Comparison of ENCODE assay signal across 8 cellular contexts in the genomic region with DNA sequence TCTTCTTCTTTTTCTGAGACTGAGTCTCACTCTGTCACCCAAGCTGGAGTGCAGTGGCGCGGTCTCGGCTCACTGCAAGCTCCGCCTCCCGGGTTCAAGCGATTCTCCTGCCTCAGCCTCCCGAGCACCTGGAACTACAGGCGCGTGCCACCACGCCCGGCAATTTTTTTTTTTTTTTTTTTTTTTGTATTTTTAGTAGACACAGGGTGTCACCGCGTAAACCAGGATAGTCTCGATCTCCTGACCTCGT. TPM values are rescaled to one million over a fixed set of nuclear protein-coding genes. Genes with fewer than 3 reads are reported as not detected.
DNase-seq lines count a peak whose midpoint lies in the region; ATAC-seq and TF ChIP-seq lines count a peak whose summit lies in the region.
"Not testable (repeated sequence)": the region's sequence is repeated elsewhere in the genome, so short reads cannot be mapped to it uniquely, and the experiment has no call there.

Gene ZNF165 (plus strand): TSS at position 188 of the 250 bp plus-strand sequence. CDS start 4,913 bp downstream, outside the sequence.

- ATAC-seq in GM21529 (IDR thresholded peaks at IDR 0.05; ENCODE audit: unreplicated experiment), result peak; percentile 17

- peaks cover 9 to 22% (median 14%) of the 10 kb centered on the region in 4 donors for H3K4me1 Mint-ChIP-seq in CD4-positive, alpha-beta memory T cell
- H3K4me1 Mint-ChIP-seq in stimulated activated naive CD8-positive, alpha-beta T cell treated with anti-CD3 and anti-CD28 coated beads, Interleukin-15, Interleukin-2, amounts not matched to agents 100 ng/mL and 50 ng/mL, for 24 hours (ENCODE audit: low read depth), result peaks cover 34% of the 10 kb centered on the region

- not testable (repeated sequence) for TF ChIP-seq POLR2A in breast epithelium (IDR thresholded peaks at IDR 0.05)

- not testable (repeated sequence) for TF ChIP-seq CTCF in WERI-Rb-1 (IDR thresholded peaks at IDR 0.05; ENCODE audit: low read depth, low read length); cardiac muscle cell (IDR thresholded peaks at IDR 0.05; ENCODE audit: low read depth, low read length)
- peak in 1 of 3 donors; percentile 3 for TF ChIP-seq CTCF in breast epithelium (IDR thresholded peaks at IDR 0.05)

- H3K9me3 ChIP-seq in CD4-positive, alpha-beta memory T cell (ENCODE audit: control insufficient read depth in 1 of 2, low read length in 2 of 2); HUES48 (ENCODE audit: control insufficient read depth, insufficient read depth, low read length); WERI-Rb-1 (ENCODE audit: severe bottlenecking); breast epithelium; cardiac muscle cell (ENCODE audit: low read depth); muscle layer of duodenum (ENCODE audit: control insufficient read depth in 1 of 2, low read length in 2 of 2): not testable (repeated sequence)

- not testable (repeated sequence) for H3K27me3 Mint-ChIP-seq in CD4-positive, alpha-beta memory T cell; stimulated activated naive CD8-positive, alpha-beta T cell treated with anti-CD3 and anti-CD28 coated beads, Interleukin-15, Interleukin-2, amounts not matched to agents 100 ng/mL and 50 ng/mL, for 24 hours

- not testable (repeated sequence) for H3K36me3 ChIP-seq in CD4-positive, alpha-beta memory T cell (ENCODE audit: insufficient read depth, low read length); HUES48 (ENCODE audit: control insufficient read depth, insufficient read depth, low read length); WERI-Rb-1; breast epithelium; cardiac muscle cell; muscle layer of duodenum (ENCODE audit: control insufficient read depth in 1 of 2, insufficient read depth in 2 of 2, low read length in 2 of 2)

- H3K9ac ChIP-seq in HUES48 (ENCODE audit: low read depth, low read length), result peak within 1 kb of the TSS; percentile 80

- not testable (repeated sequence) for H3K27me3 ChIP-seq in CD4-positive, alpha-beta memory T cell (ENCODE audit: insufficient read depth, low read length); HUES48 (ENCODE audit: control insufficient read depth, insufficient read depth, low read length); WERI-Rb-1 (ENCODE audit: insufficient read depth, low read depth, severe bottlenecking); breast epithelium; cardiac muscle cell; muscle layer of duodenum (ENCODE audit: low read depth, low read length)

- H3K4me1 ChIP-seq in CD4-positive, alpha-beta memory T cell (ENCODE audit: insufficient read depth, low read length), result peaks cover 12% of the 10 kb centered on the region
- H3K4me1 ChIP-seq in HUES48 (ENCODE audit: control insufficient read depth, insufficient read depth, low read length); breast epithelium; muscle layer of duodenum (ENCODE audit: control insufficient read depth in 1 of 2, insufficient read depth in 2 of 2, low read length in 2 of 2): not testable (repeated sequence)
- H3K4me1 ChIP-seq in cardiac muscle cell (ENCODE audit: low read depth), result peaks cover 27% of the 10 kb centered on the region

- peak within 1 kb of the TSS; percentile 90 to 99 (median 98) for H3K4me3 Mint-ChIP-seq in CD4-positive, alpha-beta memory T cell
- H3K4me3 Mint-ChIP-seq in stimulated activated naive CD8-positive, alpha-beta T cell treated with anti-CD3 and anti-CD28 coated beads, Interleukin-15, Interleukin-2, amounts not matched to agents 100 ng/mL and 50 ng/mL, for 24 hours, result peak within 1 kb of the TSS; percentile 96

- DNase-seq in CD4-positive, alpha-beta memory T cell; WERI-Rb-1; breast epithelium (ENCODE audit: low spot score in 2 of 2); cardiac muscle cell (ENCODE audit: low read depth in 1 of 2, low spot score in 1 of 2): not testable (repeated sequence)

- peaks cover under 1 to 12% of the 10 kb centered on the region in 2 donors for H3K36me3 Mint-ChIP-seq in CD4-positive, alpha-beta memory T cell
- H3K36me3 Mint-ChIP-seq in stimulated activated naive CD8-positive, alpha-beta T cell treated with anti-CD3 and anti-CD28 coated beads, Interleukin-15, Interleukin-2, amounts not matched to agents 100 ng/mL and 50 ng/mL, for 24 hours (ENCODE audit: low read depth), result peaks cover 18% of the 10 kb centered on the region

- POLR2A ChIA-PET in CD4-positive, alpha-beta memory T cell (lab: Charles Lee; ENCODE audit: partially characterized antibody), result interaction anchor here (0.6 to 2.5 kb wide), 8 partner anchors 24 to 392 kb away, joined by 3 to 18 read pairs (median 4); partner anchors contain the start of genes ZKSCAN8, ZSCAN16 and ZSCAN26

- not testable (repeated sequence) for H3K9me3 Mint-ChIP-seq in CD4-positive, alpha-beta memory T cell; stimulated activated naive CD8-positive, alpha-beta T cell treated with anti-CD3 and anti-CD28 coated beads, Interleukin-15, Interleukin-2, amounts not matched to agents 100 ng/mL and 50 ng/mL, for 24 hours

- H3K27ac Mint-ChIP-seq in CD4-positive, alpha-beta memory T cell, result peak within 1 kb of the TSS; percentile 97 to 100 (median 99)
- H3K27ac Mint-ChIP-seq in stimulated activated naive CD8-positive, alpha-beta T cell treated with anti-CD3 and anti-CD28 coated beads, Interleukin-15, Interleukin-2, amounts not matched to agents 100 ng/mL and 50 ng/mL, for 24 hours, result peak within 1 kb of the TSS; percentile 99

- CTCF ChIA-PET in CD4-positive, alpha-beta memory T cell (lab: Charles Lee; ENCODE audit: partially characterized antibody), result not testable (repeated sequence)

- peak within 1 kb of the TSS; percentile 90 to 94 for H3K4me3 ChIP-seq in CD4-positive, alpha-beta memory T cell (ENCODE audit: low read length in 2 of 2)
- H3K4me3 ChIP-seq in HUES48 (ENCODE audit: low read depth, low read length), result peak within 1 kb of the TSS; percentile 86
- peak within 1 kb of the TSS; percentile 70 for H3K4me3 ChIP-seq in WERI-Rb-1 (ENCODE audit: low read depth, low read length)
- H3K4me3 ChIP-seq in breast epithelium, result peak within 1 kb of the TSS; percentile 73 to 95 (median 78)
- peak within 1 kb of the TSS; percentile 58 for H3K4me3 ChIP-seq in cardiac muscle cell
- peak within 1 kb of the TSS; percentile 85 to 97 for H3K4me3 ChIP-seq in muscle layer of duodenum (ENCODE audit: low read depth in 1 of 2, low read length in 2 of 2)

- H3K27ac ChIP-seq in CD4-positive, alpha-beta memory T cell (ENCODE audit: low read depth, low read length), result peak within 1 kb of the TSS; percentile 92
- H3K27ac ChIP-seq in HUES48 (ENCODE audit: low read depth, low read length) (peak within 1 kb of the TSS; percentile 81), WERI-Rb-1 (peak within 1 kb of the TSS; percentile 87), breast epithelium (peak within 1 kb of the TSS; percentile 96 to 99), cardiac muscle cell (peak within 1 kb of the TSS; percentile 90), muscle layer of duodenum (ENCODE audit: low read length) (peak within 1 kb of the TSS; percentile 95)

- intact Hi-C loops in CD4-positive, alpha-beta memory T cell (cut with micrococcal nuclease), result loop anchor here (1.0 to 5.0 kb wide), 9 partner anchors 24 to 862 kb away; partner anchors contain the start of genes ZKSCAN8, ZNF184, ZNF391 and ZSCAN26
- intact Hi-C loops in breast epithelium (cut with DNase I; ENCODE audit: low total_unique reads), result not testable (repeated sequence)

RNA-seq across cellular contexts. Expression of gene ZNF165, which starts in this region (rescaled TPM):
- 1 to 10 TPM in 1 of 2 experiments, under 1 TPM in 1; 0.75 to 1.4 TPM for total RNA-seq in CD4-positive, alpha-beta memory T cell
- under 1 TPM; 0.78 to 0.96 TPM for polyA plus RNA-seq in CD4-positive, alpha-beta memory T cell
- 1 to 10 TPM in 2 of 3 donors, under 1 TPM in 1; 0.16 to 3.1 (median 2.0) TPM for total RNA-seq in breast epithelium
- 0.95 and 1.6 TPM in 2 replicates for total RNA-seq in cardiac muscle cell
- 1.8 and 1.9 TPM in 2 replicates for polyA plus RNA-seq in cardiac muscle cell
